13 cellular contexts compared by ENCODE assay signal in genomic region chr17:29699283-29699682, GRCh38.
DNase-seq lines count a peak whose midpoint lies in the region; ATAC-seq and TF ChIP-seq lines count a peak whose summit lies in the region.
"Had no signal": no experiment of that assay in that cellular context is flagged by ENCODE, and none has a peak within 500 bp of the region (broad histone marks: within the 10 kb centered on the region; RNA-seq: fewer than 3 reads in every experiment).

No MANE protein-coding gene starts in this region.

- peaks cover 70% of the 10 kb centered on the region for H3K36me3 Mint-ChIP-seq in stimulated activated effector memory CD8-positive, alpha-beta T cell treated with anti-CD3 and anti-CD28 coated beads, Interleukin-12 subunit alpha, Interleukin-12 subunit beta, amount 100 ng/mL, for 72 hours
- peaks cover 13% of the 10 kb centered on the region for H3K36me3 Mint-ChIP-seq in HFFc6 (ENCODE audit: low read depth)

- DNase-seq in LNCaP clone FGC (ENCODE audit: low read depth) (peak; percentile 44), lower lobe of right lung (no peak), NCI-H2171 treated with DMSO at 0.1 percent for 48 hours (lab: John Stamatoyannopoulos, UW) (no peak), HFFc6 (no peak)
- no peak for DNase-seq in stimulated activated effector memory CD8-positive, alpha-beta T cell treated with anti-CD3 and anti-CD28 coated beads, Interleukin-12 subunit alpha, Interleukin-12 subunit beta, amount 100 ng/mL, for 72 hours (ENCODE audit: low spot score in 2 of 2)
- DNase-seq: activated CD4-positive, alpha-beta memory T cell treated with anti-CD3 and anti-CD28 coated beads, Interleukin-2, amount 10 ng/mL, durations not matched to agents 7 days and 5 days; aorta; NCI-H446 treated with DMSO at 0.1 percent for 48 hours; SIG-M5; stimulated activated CD4-positive, alpha-beta T cell treated with anti-CD3 and anti-CD28 coated beads, Interleukin-1b, Interleukin-23, amount 100 ng/mL, for 48 hours; transverse colon had no signal

- no peak for ATAC-seq in lower lobe of right lung
- ATAC-seq in stimulated activated effector memory CD8-positive, alpha-beta T cell treated with anti-CD3 and anti-CD28 coated beads, Interleukin-12 subunit alpha, Interleukin-12 subunit beta, amount 100 ng/mL, for 72 hours = no peak
- ATAC-seq in GM18867 (IDR thresholded peaks at IDR 0.05; ENCODE audit: unreplicated experiment) = no peak

- peaks cover 77% of the 10 kb centered on the region for H3K36me3 ChIP-seq in lower lobe of right lung

- peaks cover 12% of the 10 kb centered on the region for H3K4me1 Mint-ChIP-seq in stimulated activated effector memory CD8-positive, alpha-beta T cell treated with anti-CD3 and anti-CD28 coated beads, Interleukin-12 subunit alpha, Interleukin-12 subunit beta, amount 100 ng/mL, for 72 hours
- peaks cover 5% of the 10 kb centered on the region; the same call in 1 of the 2 replicates for H3K4me1 Mint-ChIP-seq in HFFc6 (ENCODE audit: low read depth)

- no peak overlapping the region for H3K4me3 Mint-ChIP-seq in stimulated activated effector memory CD8-positive, alpha-beta T cell treated with anti-CD3 and anti-CD28 coated beads, Interleukin-12 subunit alpha, Interleukin-12 subunit beta, amount 100 ng/mL, for 72 hours
- no peak overlapping the region for H3K4me3 Mint-ChIP-seq in HFFc6
- H3K4me3 Mint-ChIP-seq: activated CD4-positive, alpha-beta memory T cell treated with anti-CD3 and anti-CD28 coated beads, Interleukin-2, amount 10 ng/mL, durations not matched to agents 7 days and 5 days had no signal

- TF ChIP-seq CTCF in LNCaP clone FGC (IDR thresholded peaks at IDR 0.05; ENCODE audit: control insufficient read depth, extremely low read depth, insufficient read depth) (no peak), lower lobe of right lung (IDR thresholded peaks at IDR 0.05) (no peak), HFFc6 (IDR thresholded peaks at IDR 0.05) (no peak)

- peaks cover 21% of the 10 kb centered on the region for H3K4me1 ChIP-seq in lower lobe of right lung

- H3K27ac ChIP-seq in cingulate gyrus (ENCODE audit: low read depth, low read length) (peak overlapping the region; percentile 57), lower lobe of right lung (peak overlapping the region; percentile 11)

- intact Hi-C loops in lower lobe of right lung (cut with DNase I) = no loop called here

- no peaks in the 10 kb centered on the region for H3K9me3 Mint-ChIP-seq in stimulated activated effector memory CD8-positive, alpha-beta T cell treated with anti-CD3 and anti-CD28 coated beads, Interleukin-12 subunit alpha, Interleukin-12 subunit beta, amount 100 ng/mL, for 72 hours
- H3K9me3 Mint-ChIP-seq in HFFc6 = no peaks in the 10 kb centered on the region
- H3K9me3 Mint-ChIP-seq: activated CD4-positive, alpha-beta memory T cell treated with anti-CD3 and anti-CD28 coated beads, Interleukin-2, amount 10 ng/mL, durations not matched to agents 7 days and 5 days had no signal

- H3K27me3 ChIP-seq in lower lobe of right lung (ENCODE audit: low read depth) = no peaks in the 10 kb centered on the region
- H3K27me3 ChIP-seq: transverse colon had no signal

- no peaks in the 10 kb centered on the region for H3K9me3 ChIP-seq in lower lobe of right lung
- H3K9me3 ChIP-seq: transverse colon had no signal

- peak overlapping the region; percentile 74 for H3K27ac Mint-ChIP-seq in stimulated activated effector memory CD8-positive, alpha-beta T cell treated with anti-CD3 and anti-CD28 coated beads, Interleukin-12 subunit alpha, Interleukin-12 subunit beta, amount 100 ng/mL, for 72 hours
- H3K27ac Mint-ChIP-seq in HFFc6 = no peak overlapping the region
- H3K27ac Mint-ChIP-seq: activated CD4-positive, alpha-beta memory T cell treated with anti-CD3 and anti-CD28 coated beads, Interleukin-2, amount 10 ng/mL, durations not matched to agents 7 days and 5 days had no signal

- H3K4me3 ChIP-seq in LNCaP clone FGC (ENCODE audit: low read depth, low read length) (no peak overlapping the region), lower lobe of right lung (no peak overlapping the region)
- H3K4me3 ChIP-seq: transverse colon had no signal

- H3K27me3 Mint-ChIP-seq in HFFc6 (ENCODE audit: insufficient read depth) = no peaks in the 10 kb centered on the region
- H3K27me3 Mint-ChIP-seq: activated CD4-positive, alpha-beta memory T cell treated with anti-CD3 and anti-CD28 coated beads, Interleukin-2, amount 10 ng/mL, durations not matched to agents 7 days and 5 days had no signal
